ENCODE assay signal across 9 cellular contexts in the genomic region with DNA sequence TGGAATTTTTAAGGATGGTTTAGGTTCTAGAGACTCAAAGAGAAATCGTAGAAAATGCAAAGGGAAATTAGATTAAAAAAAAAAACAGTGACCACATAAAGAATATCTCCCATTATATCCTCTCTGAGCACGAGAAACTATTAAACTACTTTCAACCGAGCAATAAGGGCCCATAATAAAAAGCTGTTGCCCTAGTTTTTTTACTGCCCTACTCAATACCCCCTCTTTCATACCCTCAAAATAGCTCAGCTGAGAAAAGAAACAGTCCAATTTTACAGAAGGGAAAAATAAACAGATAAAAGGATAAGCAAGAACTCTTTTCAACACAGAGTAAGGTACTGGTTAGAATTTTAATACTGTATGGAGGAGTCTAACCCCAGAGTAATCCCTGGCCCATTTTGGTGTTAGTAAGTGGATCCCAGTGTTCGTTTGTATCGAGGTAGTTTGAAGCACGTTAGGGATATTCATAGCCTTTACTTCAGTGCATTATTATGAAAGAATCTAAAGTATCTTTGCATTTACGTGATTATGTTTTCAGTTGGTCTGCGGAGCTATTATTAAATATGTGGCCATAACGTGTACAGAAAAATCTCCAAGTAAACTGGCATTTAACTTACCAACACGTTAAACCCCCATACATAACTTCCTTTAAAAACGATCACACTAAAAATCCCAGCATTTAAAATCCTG. TPM values are rescaled to one million over a fixed set of nuclear protein-coding genes. Genes with fewer than 3 reads are reported as not detected.
DNase-seq lines count a peak whose midpoint lies in the region; ATAC-seq, FAIRE-seq and TF ChIP-seq lines count a peak whose summit lies in the region.
"Had no signal": no experiment of that assay in that cellular context is flagged by ENCODE, and none has a peak within 500 bp of the region (broad histone marks: within the 10 kb centered on the region; RNA-seq: fewer than 3 reads in every experiment).

No MANE protein-coding gene starts in this region.

- no peaks in the 10 kb centered on the region for H3K79me2 ChIP-seq in OCI-LY3 (ENCODE audit: low read length)

- H3K4me1 ChIP-seq in OCI-LY3 (ENCODE audit: low read length), result peaks cover 29% of the 10 kb centered on the region
- peaks cover 8% of the 10 kb centered on the region for H3K4me1 ChIP-seq in endodermal cell (ENCODE audit: control insufficient read depth, insufficient read depth, low read length)
- peaks cover 39 to 66% (median 59%) of the 10 kb centered on the region in 3 donors for H3K4me1 ChIP-seq in pancreas

- H3K27me3 Mint-ChIP-seq in endodermal cell (ENCODE audit: insufficient read depth), result peaks cover 11% of the 10 kb centered on the region

- H3K9ac ChIP-seq in OCI-LY3 (ENCODE audit: low read length) (peak overlapping the region; percentile 77), endodermal cell (ENCODE audit: extremely low read depth, low read length, poor library complexity, severe bottlenecking) (peak overlapping the region; percentile 98)

- peak in 1 of 4 donors; percentile 8 for ATAC-seq in pancreas

- H3K9me3 ChIP-seq in OCI-LY3 (ENCODE audit: insufficient read depth, low read length), result no peaks in the 10 kb centered on the region
- no peaks in the 10 kb centered on the region for H3K9me3 ChIP-seq in endodermal cell (ENCODE audit: control insufficient read depth, low read length)
- no peaks in the 10 kb centered on the region for H3K9me3 ChIP-seq in pancreas

- H3K27me3 ChIP-seq in OCI-LY3 (ENCODE audit: low read depth, low read length), result no peaks in the 10 kb centered on the region
- H3K27me3 ChIP-seq in endodermal cell (ENCODE audit: control insufficient read depth, insufficient read depth, low read length, poor library complexity, severe bottlenecking), result no peaks in the 10 kb centered on the region
- H3K27me3 ChIP-seq in pancreas, result no peaks in the 10 kb centered on the region

- peak overlapping the region; percentile 93 for H3K4me2 ChIP-seq in OCI-LY3 (ENCODE audit: low read length)

- intact Hi-C loops in pancreas (cut with DNase I), result loop anchor here in 1 of 3 donors (10.0 kb wide), 1 partner anchor 65 kb away; no protein-coding TSS in a partner anchor

- H3K27ac ChIP-seq in OCI-LY3 (ENCODE audit: low read length) (no peak overlapping the region), endodermal cell (ENCODE audit: low read depth, low read length) (peak overlapping the region; percentile 84), pancreas (peak overlapping the region; percentile 97 to 99 (median 98))

- H4K20me1 ChIP-seq in OCI-LY3 (ENCODE audit: insufficient read depth, low read length), result no peaks in the 10 kb centered on the region

- peak overlapping the region; percentile 76 for H3K27ac Mint-ChIP-seq in endodermal cell

- DNase-seq in EH (ENCODE audit: low read depth) (peak; percentile 40), endodermal cell (no peak), pancreas (no peak), GM03348 (ENCODE audit: low spot score) (no peak), SHP77 (lab: John Stamatoyannopoulos, UW) (no peak), mesenteric fat pad (ENCODE audit: low spot score) (no peak), GM13976 (ENCODE audit: low spot score) (no peak)

- H3K4me3 ChIP-seq in OCI-LY3 (ENCODE audit: low read length) (peak overlapping the region; percentile 99), endodermal cell (ENCODE audit: low read length) (peak overlapping the region; percentile 89), pancreas (peak overlapping the region in 2 of 4 donors; percentile 83 to 90)

- no peak for TF ChIP-seq CTCF in OCI-LY3 (IDR thresholded peaks at IDR 0.05; ENCODE audit: low read depth, low read length)
- no peak for TF ChIP-seq CTCF in endodermal cell (conservative IDR thresholded peaks at IDR 0.05)
- TF ChIP-seq CTCF in pancreas (IDR thresholded peaks at IDR 0.05), result no peak
- no peak for TF ChIP-seq CTCF in GM13976 (IDR thresholded peaks at IDR 0.05; ENCODE audit: borderline replicate concordance, control extremely low read depth, extremely low read depth, insufficient read depth, missing control alignments)

- no peak for FAIRE-seq in pancreas (lab: Jason Lieb, UNC)
- FAIRE-seq: endometrium had no signal

- in situ Hi-C loops in GM13976 (cut with MboI; ENCODE audit: low sequenced_read_pairs, unreplicated experiment), result no loop called here

- H3K9me3 Mint-ChIP-seq in endodermal cell, result no peaks in the 10 kb centered on the region

- peaks cover 55% of the 10 kb centered on the region for H3K4me1 Mint-ChIP-seq in endodermal cell

- no peaks in the 10 kb centered on the region for H3K36me3 ChIP-seq in OCI-LY3 (replicated peaks; ENCODE audit: low read depth, low read length)
- H3K36me3 ChIP-seq in endodermal cell (ENCODE audit: control insufficient read depth, insufficient read depth, low read length), result peaks cover 71% of the 10 kb centered on the region
- no peaks in the 10 kb centered on the region for H3K36me3 ChIP-seq in pancreas

- peaks cover 32% of the 10 kb centered on the region for H3K36me3 Mint-ChIP-seq in endodermal cell (ENCODE audit: low read depth)

- WGBS in endodermal cell (ENCODE audit: insufficient coverage in 1 of 2, insufficient read length in 1 of 2), 2 experiments, result 35 to 83% methylated on average over 2 to 10 of the region's 11 CpGs
- 16 to 17% methylated on average over 11 of the region's 11 CpGs for WGBS in pancreas, 2 donors

- peak overlapping the region; percentile 98 for H2AFZ ChIP-seq in OCI-LY3 (ENCODE audit: low read depth, low read length)

- peak overlapping the region; percentile 90 for H3K4me3 Mint-ChIP-seq in endodermal cell

RNA-seq across cellular contexts. Expression of a gene that starts 1.0 kb away (rescaled TPM):
- total RNA-seq in endodermal cell, result 100 to 1,000 TPM; 432 to 444 TPM
- polyA plus RNA-seq in endodermal cell (2013, experiment 1 of 2), result 116 TPM
- 147 TPM for polyA plus RNA-seq in endodermal cell (2013, experiment 2 of 2)
- 100 to 1,000 TPM in 3 of 6 donors, 10 to 100 TPM in 3; 59.6 to 190 (median 93.7) TPM for total RNA-seq in pancreas
- 10 to 100 TPM; 32.5 to 54.8 TPM for polyA plus RNA-seq in pancreas
- 160 TPM for total RNA-seq in mesenteric fat pad

RNA-seq across cellular contexts. Expression of a gene that starts 47.4 kb away (rescaled TPM):
- total RNA-seq in endodermal cell (1 to 10 TPM in 1 of 2 donors, under 1 TPM in 1; 0.70 to 2.0 TPM), pancreas (under 1 TPM; 0.12 to 0.67 (median 0.48) TPM), mesenteric fat pad (3.5 TPM)
- 0.36 TPM for polyA plus RNA-seq in endodermal cell (2013, experiment 1 of 2)
- 0.33 TPM for polyA plus RNA-seq in endodermal cell (2013, experiment 2 of 2)
- 1 to 10 TPM in 1 of 2 donors, under 1 TPM in 1; 0.19 to 1.3 TPM for polyA plus RNA-seq in pancreas
